In the genomic region with DNA sequence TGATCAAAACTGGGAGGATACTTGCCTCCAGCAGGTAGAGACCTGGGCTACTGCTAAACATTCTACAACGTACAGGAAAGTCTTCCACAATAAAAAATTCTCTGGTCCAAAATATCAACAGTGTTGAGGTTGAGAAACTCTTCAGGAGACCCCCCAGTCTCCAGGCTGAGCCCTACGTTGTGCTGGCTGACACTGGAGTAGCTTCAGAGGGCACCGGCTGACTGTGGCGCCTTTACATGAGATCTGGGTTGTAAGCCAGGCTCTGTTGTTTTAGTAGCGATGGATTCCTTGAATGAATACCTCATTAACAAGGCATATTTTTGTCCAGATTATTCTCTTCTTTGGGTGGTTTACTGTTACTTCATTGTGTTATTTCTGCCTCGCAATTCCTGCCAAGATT, we compare ENCODE assay signal across 1 cellular context.
TF ChIP-seq lines count a peak whose summit lies in the region.

No MANE protein-coding gene starts in this region.

TF ChIP-seq in H1, 55 proteins besides CTCF, POLR2A, EP300 and RAD21:
- TF ChIP-seq BRCA1 (IDR thresholded peaks at IDR 0.05; ENCODE audit: low read depth, low read length), result no peak
- no peak for TF ChIP-seq FOSL1 (IDR thresholded peaks at IDR 0.05; ENCODE audit: insufficient read depth, low read depth, low read length)
- TF ChIP-seq RXRA (IDR thresholded peaks at IDR 0.05; ENCODE audit: insufficient read depth, low read depth, low read length), result no peak
- TF ChIP-seq ZNF274 (IDR thresholded peaks at IDR 0.05; ENCODE audit: borderline replicate concordance, extremely low read depth, low read length), result no peak
- no peak for TF ChIP-seq KDM1A (IDR thresholded peaks at IDR 0.05; ENCODE audit: borderline replicate concordance, low read length)
- no peak for TF ChIP-seq JUND (IDR thresholded peaks at IDR 0.05; ENCODE audit: low read length)
- no peak for TF ChIP-seq YY1 (IDR thresholded peaks at IDR 0.05; ENCODE audit: low read depth, low read length)
- no peak for TF ChIP-seq SUZ12 (IDR thresholded peaks at IDR 0.05; ENCODE audit: low read length)
- no peak for TF ChIP-seq TAF7 (optimal IDR thresholded peaks at IDR 0.05; ENCODE audit: borderline replicate concordance, low read depth, low read length)
- no peak for TF ChIP-seq TBP (IDR thresholded peaks at IDR 0.05; ENCODE audit: low read depth, low read length)
- TF ChIP-seq TEAD4 (IDR thresholded peaks at IDR 0.05; ENCODE audit: low read depth, low read length), result no peak
- TF ChIP-seq RFX5 (IDR thresholded peaks at IDR 0.05; ENCODE audit: borderline replicate concordance, low read depth, low read length), result no peak
- no peak for TF ChIP-seq SP4 (IDR thresholded peaks at IDR 0.05; ENCODE audit: low read length)
- TF ChIP-seq TCF12 (IDR thresholded peaks at IDR 0.05; ENCODE audit: low read depth, low read length), result no peak
- TF ChIP-seq CTBP2 (IDR thresholded peaks at IDR 0.05; ENCODE audit: borderline replicate concordance, insufficient read depth, insufficient read length, low read length), result no peak
- TF ChIP-seq PHF8 (conservative IDR thresholded peaks at IDR 0.05; ENCODE audit: low read depth, low read length), result no peak
